In the genomic region with DNA sequence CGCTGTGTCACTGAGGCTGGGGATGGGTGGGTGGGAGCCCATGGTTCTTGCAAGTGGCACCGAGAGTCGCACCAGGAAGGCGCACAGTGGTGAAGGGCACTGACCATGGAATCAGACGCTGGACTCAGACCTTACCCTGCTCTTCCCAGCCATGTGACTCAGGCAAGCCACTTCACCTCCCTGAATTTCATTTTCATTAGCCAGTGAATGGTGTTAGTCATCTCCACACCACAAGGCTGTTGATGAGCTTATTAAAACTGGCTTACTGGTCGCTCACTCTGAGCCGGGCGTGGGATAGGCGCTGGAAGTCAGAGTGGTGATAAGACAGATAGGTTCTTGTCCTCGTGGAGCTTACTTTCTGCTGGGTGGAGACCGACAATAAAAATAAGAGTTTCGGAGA, we compare ENCODE assay signal across 25 cellular contexts. TPM values are rescaled to one million over a fixed set of nuclear protein-coding genes. Genes with fewer than 3 reads are reported as not detected.
DNase-seq lines count a peak whose midpoint lies in the region; ATAC-seq and TF ChIP-seq lines count a peak whose summit lies in the region.
"Had no signal": no experiment of that assay in that cellular context is flagged by ENCODE, and none has a peak within 500 bp of the region (broad histone marks: within the 10 kb centered on the region; RNA-seq: fewer than 3 reads in every experiment).

No MANE protein-coding gene starts in this region.

- CTCF ChIA-PET in MCF 10A (lab: Yijun Ruan, JAX): interaction anchor here (0.6 to 0.7 kb wide), 3 partner anchors 370 to 854 kb away, joined by 3 to 4 read pairs (median 3); no protein-coding TSS in a partner anchor

- H3K9me3 ChIP-seq in breast epithelium: no peaks in the 10 kb centered on the region
- H3K9me3 ChIP-seq in spleen: no peaks in the 10 kb centered on the region
- H3K9me3 ChIP-seq in colonic mucosa: no peaks in the 10 kb centered on the region
- H3K9me3 ChIP-seq: right lobe of liver, transverse colon had no signal

- no peaks in the 10 kb centered on the region for H3K4me1 Mint-ChIP-seq in MCF 10A (ENCODE audit: insufficient read depth, unreplicated experiment)
- H3K4me1 Mint-ChIP-seq: B cell had no signal

- no peak for ATAC-seq in HG02840 (IDR thresholded peaks at IDR 0.05; ENCODE audit: low FRiP score, unreplicated experiment)
- ATAC-seq: activated CD8-positive, alpha-beta T cell treated with anti-CD3 and anti-CD28 coated beads, Interleukin-2, amount 10 ng/mL, durations not matched to agents 7 days and 5 days; natural killer cell treated with Interleukin-12 subunit alpha and Interleukin-12 subunit beta and Interleukin-15 and Interleukin-18, amount 100 ng/mL, for 72 hours; right lobe of liver had no signal

- peak; percentile 26 for DNase-seq in MCF 10A (ENCODE audit: unreplicated experiment)
- no peak for DNase-seq in breast epithelium (ENCODE audit: low spot score in 2 of 2)
- DNase-seq in astrocyte of the cerebellum (ENCODE audit: low read depth): peak; percentile 33
- DNase-seq in iris pigment epithelial cell (ENCODE audit: low read depth): peak; percentile 48
- no peak for DNase-seq in spleen
- no peak for DNase-seq in NCI-H146 (lab: John Stamatoyannopoulos, UW)
- DNase-seq in colonic mucosa: no peak
- DNase-seq: 8988T; activated CD4-positive, CD25-positive, alpha-beta regulatory T cell treated with anti-CD3 and anti-CD28 coated beads, Interleukin-2, amount 50 U/mL, for 72 hours; activated CD8-positive, alpha-beta T cell treated with anti-CD3 and anti-CD28 coated beads, Interleukin-2, amount 10 ng/mL, durations not matched to agents 7 days and 5 days; activated T-cell treated with anti-CD3 and anti-CD28 coated beads, Interleukin-2, amount 50 U/mL, for 1 hour; central memory CD4-positive, alpha-beta T cell; COR-L47; DND-41; left cardiac atrium; right lobe of liver; SHP77 treated with DMSO at 0.1 percent for 48 hours; stimulated activated CD4-positive, alpha-beta T cell treated with anti-CD3 and anti-CD28 coated beads, Interleukin-15, amount 100 ng/mL, for 24 hours; stimulated activated CD8-positive, alpha-beta memory T cell treated with anti-CD3 and anti-CD28 coated beads, Interleukin-4, amount 100 ng/mL, for 48 hours; transverse colon had no signal

- H3K27ac ChIP-seq in breast epithelium: no peak overlapping the region
- H3K27ac ChIP-seq in spleen: no peak overlapping the region
- no peak overlapping the region for H3K27ac ChIP-seq in colonic mucosa
- H3K27ac ChIP-seq: parathyroid adenoma, right lobe of liver, transverse colon had no signal

- in situ Hi-C loops in astrocyte of the cerebellum (cut with HindIII; ENCODE audit: low sequenced_read_pairs): no loop called here

- TF ChIP-seq POLR2A in breast epithelium (IDR thresholded peaks at IDR 0.05) (no peak), spleen (IDR thresholded peaks at IDR 0.05) (no peak)

- H3K4me3 Mint-ChIP-seq in MCF 10A (ENCODE audit: unreplicated experiment): no peak overlapping the region
- H3K4me3 Mint-ChIP-seq: activated CD8-positive, alpha-beta T cell treated with anti-CD3 and anti-CD28 coated beads, Interleukin-2, amount 10 ng/mL, durations not matched to agents 7 days and 5 days; B cell; IgD-negative memory B cell; natural killer cell treated with Interleukin-12 subunit alpha and Interleukin-12 subunit beta and Interleukin-15 and Interleukin-18, amount 100 ng/mL, for 72 hours had no signal

- POLR2A ChIA-PET in MCF 10A (lab: Yijun Ruan, JAX): no interaction called here

- TF ChIP-seq CTCF in MCF 10A (IDR thresholded peaks at IDR 0.05; ENCODE audit: unreplicated experiment): no peak
- TF ChIP-seq CTCF in breast epithelium (IDR thresholded peaks at IDR 0.05): no peak
- no peak for TF ChIP-seq CTCF in astrocyte of the cerebellum (IDR thresholded peaks at IDR 0.05; ENCODE audit: low read depth, low read length, missing control alignments)
- TF ChIP-seq CTCF in spleen (IDR thresholded peaks at IDR 0.05 in 8 of 11, conservative IDR thresholded peaks at IDR 0.05 in 3 of 11): no peak
- TF ChIP-seq CTCF in colonic mucosa (IDR thresholded peaks at IDR 0.05): no peak

- H3K9me3 Mint-ChIP-seq in MCF 10A (ENCODE audit: unreplicated experiment): no peaks in the 10 kb centered on the region
- H3K9me3 Mint-ChIP-seq: IgD-negative memory B cell; natural killer cell treated with Interleukin-12 subunit alpha and Interleukin-12 subunit beta and Interleukin-15 and Interleukin-18, amount 100 ng/mL, for 72 hours had no signal

- no peaks in the 10 kb centered on the region for H3K36me3 ChIP-seq in breast epithelium
- no peaks in the 10 kb centered on the region for H3K36me3 ChIP-seq in spleen
- no peaks in the 10 kb centered on the region for H3K36me3 ChIP-seq in colonic mucosa
- H3K36me3 ChIP-seq: right lobe of liver, transverse colon had no signal

- 90 to 96% (median 92%) methylated on average over 12 of the region's 12 CpGs for WGBS in spleen, 5 donors

- no TSS peak for BruUV-seq in MCF 10A (replicated peaks; lab: Mats Ljungman, UMichigan)

- no peaks in the 10 kb centered on the region for H3K4me1 ChIP-seq in breast epithelium
- no peaks in the 10 kb centered on the region for H3K4me1 ChIP-seq in spleen
- no peaks in the 10 kb centered on the region for H3K4me1 ChIP-seq in colonic mucosa
- H3K4me1 ChIP-seq: parathyroid adenoma, right lobe of liver, transverse colon had no signal

- no peaks in the 10 kb centered on the region for H3K27me3 Mint-ChIP-seq in MCF 10A (ENCODE audit: insufficient read depth, unreplicated experiment)

- intact Hi-C loops in MCF 10A (cut with micrococcal nuclease): no loop called here
- intact Hi-C loops in breast epithelium (cut with DNase I; ENCODE audit: low total_unique reads): no loop called here
- intact Hi-C loops in spleen (cut with DNase I; ENCODE audit: low total_unique reads): no loop called here
- intact Hi-C loops in colonic mucosa (cut with DNase I): no loop called here

- no peak overlapping the region for H3K4me3 ChIP-seq in breast epithelium
- no peak overlapping the region for H3K4me3 ChIP-seq in astrocyte of the cerebellum (ENCODE audit: low read depth, low read length)
- no peak overlapping the region for H3K4me3 ChIP-seq in spleen
- H3K4me3 ChIP-seq in colonic mucosa: no peak overlapping the region
- H3K4me3 ChIP-seq: right lobe of liver, transverse colon had no signal

- H3K9ac ChIP-seq in colonic mucosa (ENCODE audit: low read depth in 2 of 2, low read length in 2 of 2): no peak overlapping the region
- H3K9ac ChIP-seq: parathyroid adenoma had no signal

- peaks cover 6% of the 10 kb centered on the region for H3K36me3 Mint-ChIP-seq in MCF 10A (ENCODE audit: insufficient read depth, unreplicated experiment)
- H3K36me3 Mint-ChIP-seq: natural killer cell treated with Interleukin-12 subunit alpha and Interleukin-12 subunit beta and Interleukin-15 and Interleukin-18, amount 100 ng/mL, for 72 hours had no signal

- no peaks in the 10 kb centered on the region for H3K27me3 ChIP-seq in breast epithelium
- H3K27me3 ChIP-seq in spleen (replicated peaks in 1 of 7): peaks cover 0 to 8% (median 0%) of the 10 kb centered on the region in 7 donors
- H3K27me3 ChIP-seq in colonic mucosa: no peaks in the 10 kb centered on the region
- H3K27me3 ChIP-seq: right lobe of liver, transverse colon had no signal

- no peak overlapping the region for H3K27ac Mint-ChIP-seq in MCF 10A (ENCODE audit: low read depth, unreplicated experiment)
- H3K27ac Mint-ChIP-seq: activated CD8-positive, alpha-beta T cell treated with anti-CD3 and anti-CD28 coated beads, Interleukin-2, amount 10 ng/mL, durations not matched to agents 7 days and 5 days; B cell; IgD-negative memory B cell; natural killer cell treated with Interleukin-12 subunit alpha and Interleukin-12 subunit beta and Interleukin-15 and Interleukin-18, amount 100 ng/mL, for 72 hours had no signal

RNA-seq across cellular contexts. Expression of a gene that starts 25.1 kb away (rescaled TPM):
- not detected in 2 replicates for total RNA-seq in MCF 10A (2022)
- 1 to 10 TPM in 1 of 3 donors, under 1 TPM in 2; 0.16 to 1.6 (median 0.33) TPM for total RNA-seq in breast epithelium
- total RNA-seq in spleen: under 1 TPM in 6 of 7 donors, not detected in 1; 0.22 to 0.74 (median 0.33) TPM
- polyA plus RNA-seq in spleen: under 1 TPM; 0.32 to 0.74 (median 0.33) TPM
- total RNA-seq in colonic mucosa: under 1 TPM in 1 of 2 donors, not detected in 1; 0.35 TPM
- total RNA-seq: activated CD8-positive, alpha-beta T cell treated with anti-CD3 and anti-CD28 coated beads, Interleukin-2, amount 10 ng/mL, durations not matched to agents 7 days and 5 days had no signal
- polyA plus RNA-seq: IgD-negative memory B cell had no signal

RNA-seq across cellular contexts. Expression of a gene that starts 56.9 kb away (rescaled TPM):
- 3,249 and 4,548 TPM in 2 replicates for total RNA-seq in MCF 10A (2022)
- total RNA-seq in breast epithelium: 100 to 1,000 TPM; 582 to 739 (median 669) TPM
- total RNA-seq in spleen: 100 to 1,000 TPM; 441 to 681 (median 572) TPM
- 1,000 to 10,000 TPM; 1,521 to 2,472 (median 2,090) TPM for polyA plus RNA-seq in spleen
- total RNA-seq in colonic mucosa: 100 to 1,000 TPM; 558 to 996 TPM

Comparison
In these comparisons a context has a peak if more than half of its experiments do, and no peak if none do; other contexts are left out.
1. DNase-seq: peak in MCF 10A (single experiment), astrocyte of the cerebellum (single experiment) and iris pigment epithelial cell (single experiment); none in breast epithelium (0 of 2), spleen (single experiment), NCI-H146 (single experiment) and colonic mucosa (single experiment).